Comparison of ENCODE assay signal across 12 cellular contexts in the genomic region with DNA sequence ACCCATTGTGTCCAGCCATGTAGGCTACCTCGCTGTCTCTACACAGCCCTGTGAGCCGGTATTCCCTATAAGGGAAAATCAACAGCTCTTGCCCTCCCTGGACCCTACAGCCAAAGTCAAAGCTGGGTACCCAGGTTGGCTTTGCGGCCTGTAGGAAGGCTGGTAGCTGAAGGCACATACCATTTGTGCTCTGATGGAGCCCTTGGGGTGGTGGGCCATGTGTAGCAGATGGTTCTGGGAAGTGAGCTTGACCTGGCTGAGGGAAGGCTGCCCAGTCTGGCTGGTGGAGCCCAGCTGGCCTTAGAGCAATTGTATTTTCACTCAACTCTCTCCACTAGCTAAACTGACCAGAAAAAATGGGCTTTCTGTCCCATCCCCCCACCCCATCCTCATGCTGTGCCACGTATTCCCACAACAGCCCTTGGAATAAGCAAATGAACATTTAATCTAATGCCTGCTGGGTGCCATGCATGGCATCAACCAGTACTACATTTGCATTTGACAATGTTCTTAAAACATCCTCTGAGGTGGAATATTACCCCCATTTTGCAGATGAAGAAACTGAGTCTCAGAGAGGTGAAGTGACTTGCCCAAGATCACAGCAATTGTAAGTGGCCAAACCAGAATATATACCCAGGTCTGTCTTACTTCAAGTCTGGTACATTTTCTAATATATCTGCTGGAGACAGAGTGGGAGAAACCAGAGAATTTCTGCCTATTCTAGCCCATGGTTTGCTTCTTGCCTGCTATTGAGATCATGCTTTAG. TPM values are rescaled to one million over a fixed set of nuclear protein-coding genes. Genes with fewer than 3 reads are reported as not detected.
DNase-seq lines count a peak whose midpoint lies in the region; ATAC-seq, FAIRE-seq and TF ChIP-seq lines count a peak whose summit lies in the region.
"Had no signal": no experiment of that assay in that cellular context is flagged by ENCODE, and none has a peak within 500 bp of the region (broad histone marks: within the 10 kb centered on the region; RNA-seq: fewer than 3 reads in every experiment).

No MANE protein-coding gene starts in this region.

- peaks cover 51% of the 10 kb centered on the region for H3K27me3 Mint-ChIP-seq in CD4-positive, alpha-beta T cell
- H3K27me3 Mint-ChIP-seq in natural killer cell treated with Interleukin-12 subunit alpha and Interleukin-12 subunit beta and Interleukin-15 and Interleukin-18, amount 100 ng/mL, for 72 hours: peaks cover 41 to 43% of the 10 kb centered on the region in 2 donors

- DNase-seq in CD4-positive, alpha-beta T cell: no peak
- DNase-seq in HTR-8/SVneo (ENCODE audit: insufficient read length, low spot score) (no peak), caudate nucleus (lab: John Stamatoyannopoulos, UW) (peak in 3 of 61 donors; percentile 9 to 51 (median 17)), medulla oblongata (ENCODE audit: extremely low spot score) (no peak)
- no peak for DNase-seq in natural killer cell treated with Interleukin-12 subunit alpha and Interleukin-12 subunit beta and Interleukin-15 and Interleukin-18, amount 100 ng/mL, for 72 hours (ENCODE audit: low spot score)
- DNase-seq in activated CD8-positive, alpha-beta memory T cell treated with anti-CD3 and anti-CD28 coated beads, Interleukin-2, amount 50 U/mL, for 48 hours: no peak
- DNase-seq in stimulated activated CD4-positive, alpha-beta T cell treated with anti-CD3 and anti-CD28 coated beads, Interleukin-4, amount 100 ng/mL, for 4 hours: no peak
- DNase-seq: effector CD8-positive, alpha-beta T cell; foreskin fibroblast; upper lobe of right lung had no signal

- CTCF ChIA-PET in CD4-positive, alpha-beta T cell (lab: Charles Lee): no interaction called here

- peak overlapping the region; percentile 79 for H3K4me3 Mint-ChIP-seq in CD4-positive, alpha-beta T cell
- H3K4me3 Mint-ChIP-seq in natural killer cell treated with Interleukin-12 subunit alpha and Interleukin-12 subunit beta and Interleukin-15 and Interleukin-18, amount 100 ng/mL, for 72 hours: peak overlapping the region; percentile 61

- ATAC-seq in CD4-positive, alpha-beta T cell (ENCODE audit: poor library complexity): no peak
- ATAC-seq in natural killer cell treated with Interleukin-12 subunit alpha and Interleukin-12 subunit beta and Interleukin-15 and Interleukin-18, amount 100 ng/mL, for 72 hours: no peak
- no peak for ATAC-seq in GM19035 (IDR thresholded peaks at IDR 0.05; ENCODE audit: unreplicated experiment)
- ATAC-seq: HCT116 had no signal

- peaks cover 32% of the 10 kb centered on the region for H3K27me3 ChIP-seq in CD4-positive, alpha-beta T cell (ENCODE audit: control insufficient read depth, insufficient read depth, low read length)

- H3K27ac ChIP-seq in CD4-positive, alpha-beta T cell (ENCODE audit: low read depth, low read length): no peak overlapping the region
- H3K27ac ChIP-seq in caudate nucleus (ENCODE audit: low read depth, low read length): peak overlapping the region; percentile 48
- H3K27ac ChIP-seq: upper lobe of right lung had no signal

- no peaks in the 10 kb centered on the region for H3K9me3 ChIP-seq in CD4-positive, alpha-beta T cell (ENCODE audit: control insufficient read depth, low read length)
- H3K9me3 ChIP-seq: upper lobe of right lung had no signal

- intact Hi-C loops in CD4-positive, alpha-beta T cell (cut with DNase I, micrococcal nuclease): no loop called here

- peak; percentile 20 for FAIRE-seq in HTR-8/SVneo (lab: Jason Lieb, UNC)

- TF ChIP-seq CTCF in CD4-positive, alpha-beta T cell (IDR thresholded peaks at IDR 0.05): no peak

- H3K27ac Mint-ChIP-seq in CD4-positive, alpha-beta T cell: no peak overlapping the region
- no peak overlapping the region for H3K27ac Mint-ChIP-seq in natural killer cell treated with Interleukin-12 subunit alpha and Interleukin-12 subunit beta and Interleukin-15 and Interleukin-18, amount 100 ng/mL, for 72 hours

- POLR2A ChIA-PET in CD4-positive, alpha-beta T cell (lab: Charles Lee): no interaction called here

- H3K4me1 Mint-ChIP-seq in CD4-positive, alpha-beta T cell (ENCODE audit: low read depth): peaks cover 6% of the 10 kb centered on the region
- peaks cover 6 to 12% of the 10 kb centered on the region in 2 donors for H3K4me1 Mint-ChIP-seq in natural killer cell treated with Interleukin-12 subunit alpha and Interleukin-12 subunit beta and Interleukin-15 and Interleukin-18, amount 100 ng/mL, for 72 hours (ENCODE audit: low read depth in 2 of 2)

- H3K9me3 Mint-ChIP-seq in CD4-positive, alpha-beta T cell: no peaks in the 10 kb centered on the region
- H3K9me3 Mint-ChIP-seq in natural killer cell treated with Interleukin-12 subunit alpha and Interleukin-12 subunit beta and Interleukin-15 and Interleukin-18, amount 100 ng/mL, for 72 hours: no peaks in the 10 kb centered on the region

- H3K36me3 Mint-ChIP-seq in CD4-positive, alpha-beta T cell (ENCODE audit: low read depth): no peaks in the 10 kb centered on the region
- no peaks in the 10 kb centered on the region for H3K36me3 Mint-ChIP-seq in natural killer cell treated with Interleukin-12 subunit alpha and Interleukin-12 subunit beta and Interleukin-15 and Interleukin-18, amount 100 ng/mL, for 72 hours

RNA-seq across cellular contexts. Expression of a gene that starts 56.8 kb away (rescaled TPM):
- 100 to 1,000 TPM; 153 to 156 TPM for total RNA-seq in CD4-positive, alpha-beta T cell
- total RNA-seq in natural killer cell treated with Interleukin-12 subunit alpha and Interleukin-12 subunit beta and Interleukin-15 and Interleukin-18, amount 100 ng/mL, for 72 hours: 100 to 1,000 TPM; 134 to 142 TPM
